In genomic region chr1:151611832-151612505, GRCh38 we compare ENCODE assay signal across 8 cellular contexts.
DNase-seq lines count a peak whose midpoint lies in the region; ATAC-seq and TF ChIP-seq lines count a peak whose summit lies in the region.

SNX27 (plus strand) TSS chr1:151612050; CDS start chr1:151612202, 152 bp downstream.

- H3K9ac ChIP-seq in BLaER1: peak within 1 kb of the TSS; percentile 93

- peak within 1 kb of the TSS; percentile 95 for H3K27ac ChIP-seq in BLaER1

- peaks cover 32% of the 10 kb centered on the region for H3K4me1 ChIP-seq in BLaER1

- 0 out of 2 replicates have a peak, but pooled peaks cover 8% of the 10 kb centered on the region for H3K36me3 ChIP-seq in BLaER1

- TF ChIP-seq CTCF in choroid plexus epithelial cell (conservative IDR thresholded peaks at IDR 0.05; ENCODE audit: low read depth, low read length): no peak

- H3K4me2 ChIP-seq in BLaER1: peak within 1 kb of the TSS; percentile 87

- ATAC-seq in GM19324 (IDR thresholded peaks at IDR 0.05; ENCODE audit: low FRiP score, unreplicated experiment): peak; percentile 89
- ATAC-seq in HG03469 (IDR thresholded peaks at IDR 0.05; ENCODE audit: unreplicated experiment): peak; percentile 62

- no peaks in the 10 kb centered on the region for H3K27me3 ChIP-seq in BLaER1

- peaks cover 39% of the 10 kb centered on the region for H4K20me1 ChIP-seq in BLaER1

- peak within 1 kb of the TSS; percentile 95 for H3K4me3 ChIP-seq in BLaER1
- peak within 1 kb of the TSS; percentile 70 for H3K4me3 ChIP-seq in choroid plexus epithelial cell (ENCODE audit: low read depth, low read length)

- DNase-seq in NCI-H526 (lab: John Stamatoyannopoulos, UW): peak; percentile 96 to 100
- DNase-seq in activated CD4-positive, alpha-beta T cell treated with anti-CD3 and anti-CD28 coated beads for 4 hours: peak; percentile 88 to 89
- peak; percentile 95 for DNase-seq in choroid plexus epithelial cell (ENCODE audit: low read depth)
- peak; percentile 90 for DNase-seq in kidney tubule cell (ENCODE audit: low spot score)
- DNase-seq in stimulated activated CD4-positive, alpha-beta T cell treated with anti-CD3 and anti-CD28 coated beads, Interleukin-1b, Interleukin-23, amount 100 ng/mL, for 24 hours (ENCODE audit: low read depth in 4 of 4, low spot score in 1 of 4): peak; percentile 59 to 85 (median 80)

- no peaks in the 10 kb centered on the region for H3K9me3 ChIP-seq in BLaER1

Comparison
In these comparisons a context has a peak if more than half of its experiments do, and no peak if none do; other contexts are left out.
1. Peak in every context shown above with its lines: DNase-seq, ATAC-seq, H3K4me3 ChIP-seq and H3K27ac ChIP-seq.